ENCODE assay signal across 13 cellular contexts in genomic region chr22:44711236-44711560, GRCh38. TPM values are rescaled to one million over a fixed set of nuclear protein-coding genes. Genes with fewer than 3 reads are reported as not detected.
A peak's percentile ranks its signal among the peaks of the same experiment; 100 is the strongest.
DNase-seq lines count a peak whose midpoint lies in the region; ATAC-seq lines count a peak whose summit lies in the region.
"Had no signal": no experiment of that assay in that cellular context is flagged by ENCODE, and none has a peak within 500 bp of the region (broad histone marks: within the 10 kb centered on the region; RNA-seq: fewer than 3 reads in every experiment).

No MANE protein-coding gene starts in this region.

- no peaks in the 10 kb centered on the region for H3K27me3 Mint-ChIP-seq in T-helper 17 cell
- H3K27me3 Mint-ChIP-seq in memory B cell, result no peaks in the 10 kb centered on the region
- H3K27me3 Mint-ChIP-seq in stimulated activated naive CD8-positive, alpha-beta T cell treated with anti-CD3 and anti-CD28 coated beads, Interleukin-15, amount 100 ng/mL, for 72 hours, result no peaks in the 10 kb centered on the region

- no peaks in the 10 kb centered on the region for H3K9me3 ChIP-seq in T-helper 17 cell (ENCODE audit: control insufficient read depth, low read length, poor library complexity, severe bottlenecking)
- H3K9me3 ChIP-seq: gastrocnemius medialis, tibial artery had no signal

- ATAC-seq in T-helper 17 cell, result peak; percentile 1
- no peak for ATAC-seq in memory B cell (ENCODE audit: low read depth)
- ATAC-seq in stimulated activated naive CD8-positive, alpha-beta T cell treated with anti-CD3 and anti-CD28 coated beads, Interleukin-15, amount 100 ng/mL, for 72 hours, result no peak
- ATAC-seq in HG02973 (IDR thresholded peaks at IDR 0.05; ENCODE audit: unreplicated experiment), result no peak
- no peak for ATAC-seq in HG03460 (IDR thresholded peaks at IDR 0.05; ENCODE audit: unreplicated experiment)
- ATAC-seq: gastrocnemius medialis had no signal

- DNase-seq in NCI-H510A treated with DMSO at 0.1 percent for 48 hours (lab: John Stamatoyannopoulos, UW) (peak; percentile 19), NCI-H510A (lab: John Stamatoyannopoulos, UW) (no peak), T-helper 17 cell (no peak), memory B cell (ENCODE audit: low spot score in 2 of 2) (no peak), HUDEP-2 (lab: John Stamatoyannopoulos, UW; ENCODE audit: unreplicated experiment in 76 of 76) (no peak)
- DNase-seq in stimulated activated naive CD8-positive, alpha-beta T cell treated with anti-CD3 and anti-CD28 coated beads, Interleukin-15, amount 100 ng/mL, for 72 hours, result no peak
- DNase-seq: activated CD4-positive, alpha-beta T cell treated with anti-CD3 and anti-CD28 coated beads for 1 hour; activated T-cell treated with anti-CD3 and anti-CD28 coated beads for 4 hours; gastrocnemius medialis; KG1; tibial artery had no signal

- no peaks in the 10 kb centered on the region for H3K9me3 Mint-ChIP-seq in memory B cell
- no peaks in the 10 kb centered on the region for H3K9me3 Mint-ChIP-seq in stimulated activated naive CD8-positive, alpha-beta T cell treated with anti-CD3 and anti-CD28 coated beads, Interleukin-15, amount 100 ng/mL, for 72 hours

- H3K27ac Mint-ChIP-seq in T-helper 17 cell (peak overlapping the region; percentile 88), memory B cell (peak overlapping the region; percentile 85)
- peak overlapping the region; percentile 98 for H3K27ac Mint-ChIP-seq in stimulated activated naive CD8-positive, alpha-beta T cell treated with anti-CD3 and anti-CD28 coated beads, Interleukin-15, amount 100 ng/mL, for 72 hours

- H3K36me3 Mint-ChIP-seq in T-helper 17 cell (ENCODE audit: low read depth) (no peaks in the 10 kb centered on the region), memory B cell (peaks cover under 1% of the 10 kb centered on the region)

- H3K4me3 Mint-ChIP-seq in T-helper 17 cell (peak overlapping the region; percentile 81), memory B cell (peak overlapping the region; percentile 77)
- peak overlapping the region; percentile 82 to 86 for H3K4me3 Mint-ChIP-seq in stimulated activated naive CD8-positive, alpha-beta T cell treated with anti-CD3 and anti-CD28 coated beads, Interleukin-15, amount 100 ng/mL, for 72 hours

- H3K4me1 Mint-ChIP-seq in T-helper 17 cell (peaks cover 25% of the 10 kb centered on the region), memory B cell (peaks cover 25% of the 10 kb centered on the region)
- H3K4me1 Mint-ChIP-seq in stimulated activated naive CD8-positive, alpha-beta T cell treated with anti-CD3 and anti-CD28 coated beads, Interleukin-15, amount 100 ng/mL, for 72 hours, result peaks cover 74% of the 10 kb centered on the region

RNA-seq across cellular contexts. Expression of gene PRR5, which starts 9.2 kb away (rescaled TPM):
- 10 to 100 TPM; 51.8 to 52.2 TPM for total RNA-seq in T-helper 17 cell

RNA-seq across cellular contexts. Expression of gene ARHGAP8, which starts 41.2 kb away (rescaled TPM):
- total RNA-seq in T-helper 17 cell, result 1 to 10 TPM; 4.7 to 7.1 TPM
- total RNA-seq: gastrocnemius medialis had no signal
